10 cellular contexts compared by ENCODE assay signal in the genomic region with DNA sequence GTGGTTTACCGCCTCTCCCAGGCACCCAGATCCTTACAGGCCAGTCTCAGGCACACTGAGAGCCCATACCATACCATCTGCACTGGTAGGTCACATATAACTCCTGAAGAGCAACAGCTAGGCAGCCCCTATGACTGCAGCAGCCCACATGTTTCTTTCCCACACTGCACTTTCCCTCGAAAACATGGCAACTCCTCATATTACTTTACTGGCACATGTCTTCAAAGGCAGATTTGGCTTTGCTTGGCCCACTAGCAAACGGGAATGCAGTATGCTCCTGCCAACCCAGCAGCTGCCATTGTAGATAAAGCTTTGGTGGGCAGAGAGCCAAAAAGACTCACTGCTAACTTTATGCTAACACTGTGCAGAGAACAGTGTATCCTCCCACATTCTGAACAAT. TPM values are rescaled to one million over a fixed set of nuclear protein-coding genes. Genes with fewer than 3 reads are reported as not detected.
"Had no signal": no experiment of that assay in that cellular context is flagged by ENCODE, and none has a peak within 500 bp of the region (broad histone marks: within the 10 kb centered on the region; RNA-seq: fewer than 3 reads in every experiment).

No MANE protein-coding gene starts in this region.

RNA-seq across cellular contexts. Expression of gene BPY2C, which starts 56.3 kb away (rescaled TPM):
- total RNA-seq: OCI-LY7, PC-3, PC-9, Peyer's patch, Right ventricle myocardium inferior, Right ventricle myocardium superior, RPMI7951, SJCRH30, SJSA1, SK-MEL-5 had no signal
